ENCODE assay signal across 7 cellular contexts in genomic region chr14:58151701-58152568, GRCh38. TPM values are rescaled to one million over a fixed set of nuclear protein-coding genes. Genes with fewer than 3 reads are reported as not detected.
DNase-seq lines count a peak whose midpoint lies in the region; ATAC-seq and TF ChIP-seq lines count a peak whose summit lies in the region.

TSS of gene ARMH4 (minus strand) at chr14:58152213. CDS start at chr14:58139358, 12,855 bp downstream.

- WGBS in mammary epithelial cell (ENCODE audit: low coverage, missing lambda C conversion rate): 3% methylated on average over 20 of the region's 94 CpGs

- peaks cover 12% of the 10 kb centered on the region for H3K4me1 ChIP-seq in mammary epithelial cell (ENCODE audit: insufficient read depth, low read length)

- peaks cover 13% of the 10 kb centered on the region for H3K27me3 ChIP-seq in mammary epithelial cell (ENCODE audit: insufficient read depth, low read length)

- peak within 1 kb of the TSS; percentile 100 for H3K4me2 ChIP-seq in mammary epithelial cell (ENCODE audit: insufficient read depth, low read depth, low read length)

- H3K9ac ChIP-seq in mammary epithelial cell (ENCODE audit: insufficient read depth, low read length): no peak within 1 kb of the TSS

- DNase-seq in NCI-H2107 (lab: John Stamatoyannopoulos, UW) (peak; percentile 74), mammary epithelial cell (peak; percentile 73), iPS-NIHi11 (ENCODE audit: low spot score) (peak; percentile 93)

- intact Hi-C loops in mammary epithelial cell (cut with micrococcal nuclease): no loop called here

- no TSS peak for BruUV-seq in mammary epithelial cell (replicated peaks; lab: Mats Ljungman, UMichigan)

- CTCF ChIA-PET in mammary epithelial cell (lab: Charles Lee; ENCODE audit: low non-redundant PET): interaction anchor here (0.6 kb wide), 1 partner anchor 43 kb away, joined by 3 read pairs; no protein-coding TSS in a partner anchor

- H2AFZ ChIP-seq in mammary epithelial cell (ENCODE audit: low read depth, low read length): peak within 1 kb of the TSS; percentile 91

- H3K4me3 ChIP-seq in mammary epithelial cell (replicated peaks in 1 of 3; ENCODE audit: insufficient read depth in 1 of 3, low read depth in 2 of 3, low read length in 3 of 3) (peak within 1 kb of the TSS; percentile 66 to 75 (median 73)), skin epidermis (peak within 1 kb of the TSS; percentile 45 to 79 (median 69))

- in situ Hi-C loops in mammary epithelial cell (cut with MboI; ENCODE audit: low sequenced_read_pairs in 2 of 2): no loop called here

- H4K20me1 ChIP-seq in mammary epithelial cell (ENCODE audit: insufficient read depth, low read length): no peaks in the 10 kb centered on the region

- 0 out of 2 replicates have a peak, but pooled peaks have one; percentile 13 for TF ChIP-seq CTCF in VCaP (conservative IDR thresholded peaks at IDR 0.05)
- no peak for TF ChIP-seq CTCF in mammary epithelial cell (conservative IDR thresholded peaks at IDR 0.05 in 1 of 2, IDR thresholded peaks at IDR 0.05 in 1 of 2; ENCODE audit: extremely low read depth in 1 of 2, insufficient read depth in 1 of 2, low read depth in 1 of 2, low read length in 2 of 2)

- peak within 1 kb of the TSS; percentile 44; the same call in 1 of the 2 replicates for H3K27ac ChIP-seq in VCaP
- no peak within 1 kb of the TSS for H3K27ac ChIP-seq in mammary epithelial cell (ENCODE audit: insufficient read depth, low read depth, low read length)
- peak within 1 kb of the TSS in 17 of 21 experiments; percentile 4 to 80 (median 50) for H3K27ac ChIP-seq in skin epidermis

- H3K79me2 ChIP-seq in mammary epithelial cell (ENCODE audit: insufficient read depth, low read length): no peaks in the 10 kb centered on the region

- no peaks in the 10 kb centered on the region for H3K9me3 ChIP-seq in mammary epithelial cell (replicated peaks; ENCODE audit: insufficient read depth, low read length)

- ATAC-seq in GM18519 (IDR thresholded peaks at IDR 0.05; ENCODE audit: low FRiP score, unreplicated experiment) (peak; percentile 90), HG03045 (IDR thresholded peaks at IDR 0.05; ENCODE audit: unreplicated experiment) (peak; percentile 96)

- no peaks in the 10 kb centered on the region for H3K36me3 ChIP-seq in mammary epithelial cell (ENCODE audit: insufficient read depth, low read length)

- dilution Hi-C loops in mammary epithelial cell (cut with HindIII; ENCODE audit: low sequenced_read_pairs): no loop called here

RNA-seq across cellular contexts. Expression of gene ARMH4, which starts in this region (rescaled TPM):
- 1 to 10 TPM; 1.5 to 3.3 TPM for total RNA-seq in mammary epithelial cell
- polyA plus RNA-seq in mammary epithelial cell: 0.46 TPM
- 13.6 TPM for polyA minus RNA-seq in mammary epithelial cell
